In the genomic region with DNA sequence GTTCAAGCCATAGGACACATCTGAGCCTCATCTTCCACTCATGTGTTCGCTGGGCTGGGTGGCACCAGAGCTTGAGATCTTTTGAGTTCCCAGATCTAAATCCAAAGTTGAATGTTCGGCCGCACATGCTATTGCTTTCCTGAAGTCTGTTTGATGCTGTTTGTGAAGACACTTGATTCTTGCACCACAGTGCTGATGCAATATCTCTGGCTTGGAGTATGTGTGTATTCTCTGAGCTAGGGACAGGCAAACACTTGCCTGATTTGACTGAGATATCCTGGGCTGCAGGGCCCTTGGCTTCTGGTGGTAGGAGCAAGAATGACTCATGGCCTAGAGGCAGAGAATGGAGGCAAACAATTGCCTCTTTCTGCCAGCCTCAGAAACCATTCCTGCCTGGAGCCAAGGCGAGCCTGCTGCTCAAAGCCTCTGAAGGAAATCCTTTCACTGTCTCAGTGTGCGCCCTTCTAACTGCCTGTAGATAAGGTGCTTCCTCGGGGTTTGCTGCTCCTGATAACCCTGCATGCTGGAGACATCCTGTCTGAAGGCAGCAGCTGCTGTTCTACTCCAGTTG, we compare ENCODE assay signal across 1 cellular context.
A peak's percentile ranks its signal among the peaks of the same experiment; 100 is the strongest.
TF ChIP-seq lines count a peak whose summit lies in the region.

No MANE protein-coding gene starts in this region.

TF ChIP-seq in HepG2, 621 proteins besides CTCF, POLR2A, EP300 and RAD21 (continued from another document and continues in another):
- TF ChIP-seq GABPA (IDR thresholded peaks at IDR 0.05; ENCODE audit: low read depth, low read length), result no peak
- TF ChIP-seq GABPA (CRISPR knock-in tag; IDR thresholded peaks at IDR 0.05; ENCODE audit: low read depth), result peak; percentile 17; the same call in 1 of the 2 replicates
- TF ChIP-seq JUN (CRISPR knock-in tag; IDR thresholded peaks at IDR 0.05), result no peak
- no peak for TF ChIP-seq ZBTB8A (CRISPR knock-in tag; IDR thresholded peaks at IDR 0.05; ENCODE audit: borderline replicate concordance, low read depth)
- TF ChIP-seq, protein P1, sequence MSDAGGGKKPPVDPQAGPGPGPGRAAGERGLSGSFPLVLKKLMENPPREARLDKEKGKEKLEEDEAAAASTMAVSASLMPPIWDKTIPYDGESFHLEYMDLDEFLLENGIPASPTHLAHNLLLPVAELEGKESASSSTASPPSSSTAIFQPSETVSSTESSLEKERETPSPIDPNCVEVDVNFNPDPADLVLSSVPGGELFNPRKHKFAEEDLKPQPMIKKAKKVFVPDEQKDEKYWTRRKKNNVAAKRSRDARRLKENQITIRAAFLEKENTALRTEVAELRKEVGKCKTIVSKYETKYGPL (CRISPR knock-in tag; IDR thresholded peaks at IDR 0.05), result 0 out of 2 replicates have a peak, but pooled peaks have one; percentile 46
- TF ChIP-seq, protein P2, sequence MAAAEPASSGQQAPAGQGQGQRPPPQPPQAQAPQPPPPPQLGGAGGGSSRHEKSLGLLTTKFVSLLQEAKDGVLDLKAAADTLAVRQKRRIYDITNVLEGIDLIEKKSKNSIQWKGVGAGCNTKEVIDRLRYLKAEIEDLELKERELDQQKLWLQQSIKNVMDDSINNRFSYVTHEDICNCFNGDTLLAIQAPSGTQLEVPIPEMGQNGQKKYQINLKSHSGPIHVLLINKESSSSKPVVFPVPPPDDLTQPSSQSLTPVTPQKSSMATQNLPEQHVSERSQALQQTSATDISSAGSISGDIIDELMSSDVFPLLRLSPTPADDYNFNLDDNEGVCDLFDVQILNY (CRISPR knock-in tag; conservative IDR thresholded peaks at IDR 0.05), result no peak
- peak; percentile 26; the same call in 1 of the 2 replicates for TF ChIP-seq TCF7 (IDR thresholded peaks at IDR 0.05; ENCODE audit: low read depth)
- TF ChIP-seq ZNF572 (CRISPR knock-in tag; IDR thresholded peaks at IDR 0.05), result no peak
- TF ChIP-seq FOXA1 (IDR thresholded peaks at IDR 0.05), result no peak
- peak; percentile 50; the same call in 1 of the 2 replicates for TF ChIP-seq FOXA1 (CRISPR knock-in tag; IDR thresholded peaks at IDR 0.05)
- TF ChIP-seq, protein P3, sequence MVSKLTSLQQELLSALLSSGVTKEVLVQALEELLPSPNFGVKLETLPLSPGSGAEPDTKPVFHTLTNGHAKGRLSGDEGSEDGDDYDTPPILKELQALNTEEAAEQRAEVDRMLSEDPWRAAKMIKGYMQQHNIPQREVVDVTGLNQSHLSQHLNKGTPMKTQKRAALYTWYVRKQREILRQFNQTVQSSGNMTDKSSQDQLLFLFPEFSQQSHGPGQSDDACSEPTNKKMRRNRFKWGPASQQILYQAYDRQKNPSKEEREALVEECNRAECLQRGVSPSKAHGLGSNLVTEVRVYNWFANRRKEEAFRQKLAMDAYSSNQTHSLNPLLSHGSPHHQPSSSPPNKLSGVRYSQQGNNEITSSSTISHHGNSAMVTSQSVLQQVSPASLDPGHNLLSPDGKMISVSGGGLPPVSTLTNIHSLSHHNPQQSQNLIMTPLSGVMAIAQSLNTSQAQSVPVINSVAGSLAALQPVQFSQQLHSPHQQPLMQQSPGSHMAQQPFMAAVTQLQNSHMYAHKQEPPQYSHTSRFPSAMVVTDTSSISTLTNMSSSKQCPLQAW (CRISPR knock-in tag; IDR thresholded peaks at IDR 0.05), result peak; percentile 76; the same call in 1 of the 2 replicates
- TF ChIP-seq, protein P4, sequence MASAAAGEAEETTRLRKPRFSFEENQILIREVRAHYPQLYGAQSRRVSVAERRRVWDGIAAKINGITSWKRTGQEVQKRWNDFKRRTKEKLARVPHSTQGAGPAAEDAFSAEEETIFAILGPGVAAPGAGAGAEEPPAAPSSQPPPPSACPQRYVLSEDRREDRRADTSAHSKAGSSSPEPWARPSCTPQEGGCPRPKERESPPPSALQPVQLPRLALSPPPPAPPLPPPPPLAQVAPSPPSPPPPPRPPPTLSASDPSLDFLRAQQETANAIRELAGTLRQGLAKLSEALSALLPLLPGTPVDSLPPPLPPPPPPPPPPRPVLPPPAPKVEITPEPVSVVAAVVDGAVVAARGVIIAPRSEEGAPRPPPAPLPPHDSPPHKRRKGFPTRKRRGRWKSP (CRISPR knock-in tag; IDR thresholded peaks at IDR 0.05), result peak; percentile 40; the same call in 1 of the 2 replicates
- TF ChIP-seq, protein P5, sequence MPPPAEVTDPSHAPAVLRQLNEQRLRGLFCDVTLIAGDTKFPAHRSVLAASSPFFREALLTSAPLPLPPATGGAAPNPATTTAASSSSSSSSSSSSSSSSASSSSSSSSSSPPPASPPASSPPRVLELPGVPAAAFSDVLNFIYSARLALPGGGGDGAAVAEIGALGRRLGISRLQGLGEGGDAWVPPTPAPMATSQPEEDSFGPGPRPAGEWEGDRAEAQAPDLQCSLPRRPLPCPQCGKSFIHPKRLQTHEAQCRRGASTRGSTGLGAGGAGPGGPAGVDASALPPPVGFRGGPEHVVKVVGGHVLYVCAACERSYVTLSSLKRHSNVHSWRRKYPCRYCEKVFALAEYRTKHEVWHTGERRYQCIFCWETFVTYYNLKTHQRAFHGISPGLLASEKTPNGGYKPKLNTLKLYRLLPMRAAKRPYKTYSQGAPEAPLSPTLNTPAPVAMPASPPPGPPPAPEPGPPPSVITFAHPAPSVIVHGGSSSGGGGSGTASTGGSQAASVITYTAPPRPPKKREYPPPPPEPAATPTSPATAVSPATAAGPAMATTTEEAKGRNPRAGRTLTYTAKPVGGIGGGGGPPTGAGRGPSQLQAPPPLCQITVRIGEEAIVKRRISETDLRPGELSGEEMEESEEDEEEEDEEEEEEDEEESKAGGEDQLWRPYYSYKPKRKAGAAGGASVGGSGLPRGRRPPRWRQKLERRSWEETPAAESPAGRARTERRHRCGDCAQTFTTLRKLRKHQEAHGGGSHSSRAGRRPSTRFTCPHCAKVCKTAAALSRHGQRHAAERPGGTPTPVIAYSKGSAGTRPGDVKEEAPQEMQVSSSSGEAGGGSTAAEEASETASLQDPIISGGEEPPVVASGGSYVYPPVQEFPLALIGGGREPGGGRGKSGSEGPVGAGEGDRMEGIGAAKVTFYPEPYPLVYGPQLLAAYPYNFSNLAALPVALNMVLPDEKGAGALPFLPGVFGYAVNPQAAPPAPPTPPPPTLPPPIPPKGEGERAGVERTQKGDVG (CRISPR knock-in tag; IDR thresholded peaks at IDR 0.05; ENCODE audit: borderline replicate concordance), result no peak
- TF ChIP-seq SATB2 (CRISPR knock-in tag; IDR thresholded peaks at IDR 0.05), result no peak
- TF ChIP-seq ERF (CRISPR knock-in tag; IDR thresholded peaks at IDR 0.05), result peak; percentile 53; the same call in 1 of the 2 replicates
- TF ChIP-seq NFKB2 (CRISPR knock-in tag; IDR thresholded peaks at IDR 0.05; ENCODE audit: borderline replicate concordance), result no peak
- no peak for TF ChIP-seq CHD2 (IDR thresholded peaks at IDR 0.05; ENCODE audit: low read depth, low read length)
- TF ChIP-seq, protein P6, sequence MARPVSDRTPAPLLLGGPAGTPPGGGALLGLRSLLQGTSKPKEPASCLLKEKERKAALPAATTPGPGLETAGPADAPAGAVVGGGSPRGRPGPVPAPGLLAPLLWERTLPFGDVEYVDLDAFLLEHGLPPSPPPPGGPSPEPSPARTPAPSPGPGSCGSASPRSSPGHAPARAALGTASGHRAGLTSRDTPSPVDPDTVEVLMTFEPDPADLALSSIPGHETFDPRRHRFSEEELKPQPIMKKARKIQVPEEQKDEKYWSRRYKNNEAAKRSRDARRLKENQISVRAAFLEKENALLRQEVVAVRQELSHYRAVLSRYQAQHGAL (CRISPR knock-in tag; IDR thresholded peaks at IDR 0.05; ENCODE audit: not compliant biosample characterization), result no peak
- no peak for TF ChIP-seq ZNF549 (CRISPR knock-in tag; IDR thresholded peaks at IDR 0.05)
- 0 out of 2 replicates have a peak, but pooled peaks have one; percentile 35 for TF ChIP-seq SIN3A (IDR thresholded peaks at IDR 0.05; ENCODE audit: borderline replicate concordance, low read depth, low read length)
- TF ChIP-seq ZNF776 (CRISPR knock-in tag; IDR thresholded peaks at IDR 0.05), result no peak
- TF ChIP-seq, protein P7, sequence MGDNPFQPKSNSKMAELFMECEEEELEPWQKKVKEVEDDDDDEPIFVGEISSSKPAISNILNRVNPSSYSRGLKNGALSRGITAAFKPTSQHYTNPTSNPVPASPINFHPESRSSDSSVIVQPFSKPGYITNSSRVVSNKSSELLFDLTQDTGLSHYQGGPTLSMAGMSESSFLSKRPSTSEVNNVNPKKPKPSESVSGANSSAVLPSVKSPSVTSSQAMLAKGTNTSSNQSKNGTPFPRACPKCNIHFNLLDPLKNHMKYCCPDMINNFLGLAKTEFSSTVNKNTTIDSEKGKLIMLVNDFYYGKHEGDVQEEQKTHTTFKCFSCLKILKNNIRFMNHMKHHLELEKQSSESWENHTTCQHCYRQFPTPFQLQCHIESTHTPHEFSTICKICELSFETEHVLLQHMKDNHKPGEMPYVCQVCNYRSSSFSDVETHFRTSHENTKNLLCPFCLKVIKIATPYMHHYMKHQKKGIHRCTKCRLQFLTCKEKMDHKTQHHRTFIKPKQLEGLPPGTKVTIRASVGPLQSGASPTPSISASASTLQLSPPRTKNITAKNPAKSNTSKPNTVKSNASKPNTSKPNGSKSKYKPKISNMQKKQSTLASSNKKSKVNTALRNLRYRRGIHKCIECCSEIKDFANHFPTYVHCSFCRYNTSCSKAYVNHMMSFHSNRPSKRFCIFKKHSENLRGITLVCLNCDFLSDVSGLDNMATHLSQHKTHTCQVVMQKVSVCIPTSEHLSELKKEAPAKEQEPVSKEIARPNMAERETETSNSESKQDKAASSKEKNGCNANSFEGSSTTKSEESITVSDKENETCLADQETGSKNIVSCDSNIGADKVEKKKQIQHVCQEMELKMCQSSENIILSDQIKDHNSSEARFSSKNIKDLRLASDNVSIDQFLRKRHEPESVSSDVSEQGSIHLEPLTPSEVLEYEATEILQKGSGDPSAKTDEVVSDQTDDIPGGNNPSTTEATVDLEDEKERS (CRISPR knock-in tag; IDR thresholded peaks at IDR 0.05), result no peak
- no peak for TF ChIP-seq ZNF180 (CRISPR knock-in tag; IDR thresholded peaks at IDR 0.05; ENCODE audit: borderline replicate concordance, low read depth)
- TF ChIP-seq ZNF552 (CRISPR knock-in tag; IDR thresholded peaks at IDR 0.05; ENCODE audit: borderline replicate concordance), result no peak
- TF ChIP-seq RARA (CRISPR knock-in tag; IDR thresholded peaks at IDR 0.05), result peak; percentile 72
- no peak for TF ChIP-seq SRF (IDR thresholded peaks at IDR 0.05; ENCODE audit: low read depth, low read length)
- no peak for TF ChIP-seq ONECUT2 (CRISPR knock-in tag; IDR thresholded peaks at IDR 0.05)
- no peak for TF ChIP-seq ZNF768 (CRISPR knock-in tag; IDR thresholded peaks at IDR 0.05)
- TF ChIP-seq, protein P8, sequence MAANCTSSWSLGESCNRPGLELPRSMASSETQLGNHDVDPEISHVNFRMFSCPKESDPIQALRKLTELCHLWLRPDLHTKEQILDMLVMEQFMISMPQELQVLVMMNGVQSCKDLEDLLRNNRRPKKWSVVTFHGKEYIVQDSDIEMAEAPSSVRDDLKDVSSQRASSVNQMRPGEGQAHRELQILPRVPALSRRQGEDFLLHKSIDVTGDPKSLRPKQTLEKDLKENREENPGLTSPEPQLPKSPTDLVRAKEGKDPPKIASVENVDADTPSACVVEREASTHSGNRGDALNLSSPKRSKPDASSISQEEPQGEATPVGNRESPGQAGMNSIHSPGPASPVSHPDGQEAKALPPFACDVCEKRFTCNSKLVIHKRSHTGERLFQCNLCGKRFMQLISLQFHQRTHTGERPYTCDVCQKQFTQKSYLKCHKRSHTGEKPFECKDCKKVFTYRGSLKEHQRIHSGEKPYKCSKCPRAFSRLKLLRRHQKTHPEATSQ (CRISPR knock-in tag; IDR thresholded peaks at IDR 0.05; ENCODE audit: borderline replicate concordance), result no peak
- TF ChIP-seq ZNF253 (CRISPR knock-in tag; IDR thresholded peaks at IDR 0.05; ENCODE audit: borderline replicate concordance), result no peak
- no peak for TF ChIP-seq ZNF816 (CRISPR knock-in tag; IDR thresholded peaks at IDR 0.05; ENCODE audit: borderline replicate concordance)
- TF ChIP-seq PAWR (CRISPR knock-in tag; IDR thresholded peaks at IDR 0.05; ENCODE audit: borderline replicate concordance), result no peak
- no peak for TF ChIP-seq ZSCAN25 (CRISPR knock-in tag; IDR thresholded peaks at IDR 0.05)
- no peak for TF ChIP-seq KLF12 (CRISPR knock-in tag; IDR thresholded peaks at IDR 0.05; ENCODE audit: borderline replicate concordance)
- TF ChIP-seq, protein P9, sequence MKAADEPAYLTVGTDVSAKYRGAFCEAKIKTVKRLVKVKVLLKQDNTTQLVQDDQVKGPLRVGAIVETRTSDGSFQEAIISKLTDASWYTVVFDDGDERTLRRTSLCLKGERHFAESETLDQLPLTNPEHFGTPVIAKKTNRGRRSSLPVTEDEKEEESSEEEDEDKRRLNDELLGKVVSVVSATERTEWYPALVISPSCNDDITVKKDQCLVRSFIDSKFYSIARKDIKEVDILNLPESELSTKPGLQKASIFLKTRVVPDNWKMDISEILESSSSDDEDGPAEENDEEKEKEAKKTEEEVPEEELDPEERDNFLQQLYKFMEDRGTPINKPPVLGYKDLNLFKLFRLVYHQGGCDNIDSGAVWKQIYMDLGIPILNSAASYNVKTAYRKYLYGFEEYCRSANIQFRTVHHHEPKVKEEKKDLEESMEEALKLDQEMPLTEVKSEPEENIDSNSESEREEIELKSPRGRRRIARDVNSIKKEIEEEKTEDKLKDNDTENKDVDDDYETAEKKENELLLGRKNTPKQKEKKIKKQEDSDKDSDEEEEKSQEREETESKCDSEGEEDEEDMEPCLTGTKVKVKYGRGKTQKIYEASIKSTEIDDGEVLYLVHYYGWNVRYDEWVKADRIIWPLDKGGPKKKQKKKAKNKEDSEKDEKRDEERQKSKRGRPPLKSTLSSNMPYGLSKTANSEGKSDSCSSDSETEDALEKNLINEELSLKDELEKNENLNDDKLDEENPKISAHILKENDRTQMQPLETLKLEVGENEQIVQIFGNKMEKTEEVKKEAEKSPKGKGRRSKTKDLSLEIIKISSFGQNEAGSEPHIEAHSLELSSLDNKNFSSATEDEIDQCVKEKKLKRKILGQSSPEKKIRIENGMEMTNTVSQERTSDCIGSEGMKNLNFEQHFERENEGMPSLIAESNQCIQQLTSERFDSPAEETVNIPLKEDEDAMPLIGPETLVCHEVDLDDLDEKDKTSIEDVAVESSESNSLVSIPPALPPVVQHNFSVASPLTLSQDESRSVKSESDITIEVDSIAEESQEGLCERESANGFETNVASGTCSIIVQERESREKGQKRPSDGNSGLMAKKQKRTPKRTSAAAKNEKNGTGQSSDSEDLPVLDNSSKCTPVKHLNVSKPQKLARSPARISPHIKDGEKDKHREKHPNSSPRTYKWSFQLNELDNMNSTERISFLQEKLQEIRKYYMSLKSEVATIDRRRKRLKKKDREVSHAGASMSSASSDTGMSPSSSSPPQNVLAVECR (CRISPR knock-in tag; IDR thresholded peaks at IDR 0.05; ENCODE audit: borderline replicate concordance), result peak; percentile 49; the same call in 1 of the 2 replicates
- no peak for TF ChIP-seq SIX1 (CRISPR knock-in tag; IDR thresholded peaks at IDR 0.05; ENCODE audit: borderline replicate concordance)
- no peak for TF ChIP-seq ATF1 (CRISPR knock-in tag; IDR thresholded peaks at IDR 0.05)
- TF ChIP-seq, protein P10, sequence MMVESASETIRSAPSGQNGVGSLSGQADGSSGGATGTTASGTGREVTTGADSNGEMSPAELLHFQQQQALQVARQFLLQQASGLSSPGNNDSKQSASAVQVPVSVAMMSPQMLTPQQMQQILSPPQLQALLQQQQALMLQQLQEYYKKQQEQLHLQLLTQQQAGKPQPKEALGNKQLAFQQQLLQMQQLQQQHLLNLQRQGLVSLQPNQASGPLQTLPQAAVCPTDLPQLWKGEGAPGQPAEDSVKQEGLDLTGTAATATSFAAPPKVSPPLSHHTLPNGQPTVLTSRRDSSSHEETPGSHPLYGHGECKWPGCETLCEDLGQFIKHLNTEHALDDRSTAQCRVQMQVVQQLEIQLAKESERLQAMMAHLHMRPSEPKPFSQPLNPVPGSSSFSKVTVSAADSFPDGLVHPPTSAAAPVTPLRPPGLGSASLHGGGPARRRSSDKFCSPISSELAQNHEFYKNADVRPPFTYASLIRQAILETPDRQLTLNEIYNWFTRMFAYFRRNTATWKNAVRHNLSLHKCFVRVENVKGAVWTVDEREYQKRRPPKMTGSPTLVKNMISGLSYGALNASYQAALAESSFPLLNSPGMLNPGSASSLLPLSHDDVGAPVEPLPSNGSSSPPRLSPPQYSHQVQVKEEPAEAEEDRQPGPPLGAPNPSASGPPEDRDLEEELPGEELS (CRISPR knock-in tag; IDR thresholded peaks at IDR 0.05), result peak; percentile 83
- no peak for TF ChIP-seq ZNF317 (CRISPR knock-in tag; IDR thresholded peaks at IDR 0.05)
